ENCODE assay signal across 1 cellular context in the genomic region with DNA sequence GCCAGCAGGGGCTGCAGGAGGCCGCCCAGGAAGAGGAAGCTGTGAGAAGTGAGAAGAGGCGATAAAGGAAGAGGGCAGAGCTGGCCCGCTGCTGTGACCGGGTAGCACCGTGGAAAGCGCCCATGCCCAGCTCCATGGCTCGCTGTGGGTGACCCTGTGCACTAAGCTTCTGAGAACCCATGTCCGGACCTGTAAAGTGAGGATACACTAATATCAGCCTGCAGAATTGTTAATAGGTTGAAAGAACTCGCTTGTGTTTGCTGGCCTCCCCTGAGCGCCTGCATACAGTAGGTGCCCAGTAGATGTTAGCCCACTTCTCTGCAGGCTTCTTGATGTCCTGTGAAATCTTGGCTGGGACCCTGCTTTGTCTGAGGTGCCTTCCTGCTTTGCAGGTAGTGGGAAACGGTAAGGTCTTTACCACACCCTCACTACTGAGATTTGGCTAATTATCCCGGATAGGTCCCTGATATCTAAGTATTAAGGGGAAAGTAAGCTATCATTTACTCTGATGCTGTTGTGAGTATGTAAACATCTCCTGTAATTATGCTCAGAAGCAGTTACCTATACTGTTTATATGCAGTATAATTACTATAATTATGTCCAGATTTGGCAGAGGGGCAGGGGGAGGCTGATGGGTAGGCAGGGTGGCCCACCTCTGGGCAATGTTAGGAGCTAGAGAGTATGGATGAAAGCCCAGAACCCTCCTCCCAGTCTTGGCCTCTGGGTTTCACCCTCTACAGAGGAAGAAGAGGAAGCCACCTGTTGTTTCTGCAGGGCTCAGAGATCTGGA.
TF ChIP-seq lines count a peak whose summit lies in the region.

No MANE protein-coding gene starts in this region.

TF ChIP-seq in GM12878, 131 proteins besides CTCF, POLR2A, EP300 and RAD21:
- TF ChIP-seq ZBTB33 (IDR thresholded peaks at IDR 0.05) = no peak
- TF ChIP-seq CEBPB (IDR thresholded peaks at IDR 0.05; ENCODE audit: borderline replicate concordance in 1 of 2, low read depth in 2 of 2, low read length in 2 of 2) = no peak
- TF ChIP-seq, protein P1, sequence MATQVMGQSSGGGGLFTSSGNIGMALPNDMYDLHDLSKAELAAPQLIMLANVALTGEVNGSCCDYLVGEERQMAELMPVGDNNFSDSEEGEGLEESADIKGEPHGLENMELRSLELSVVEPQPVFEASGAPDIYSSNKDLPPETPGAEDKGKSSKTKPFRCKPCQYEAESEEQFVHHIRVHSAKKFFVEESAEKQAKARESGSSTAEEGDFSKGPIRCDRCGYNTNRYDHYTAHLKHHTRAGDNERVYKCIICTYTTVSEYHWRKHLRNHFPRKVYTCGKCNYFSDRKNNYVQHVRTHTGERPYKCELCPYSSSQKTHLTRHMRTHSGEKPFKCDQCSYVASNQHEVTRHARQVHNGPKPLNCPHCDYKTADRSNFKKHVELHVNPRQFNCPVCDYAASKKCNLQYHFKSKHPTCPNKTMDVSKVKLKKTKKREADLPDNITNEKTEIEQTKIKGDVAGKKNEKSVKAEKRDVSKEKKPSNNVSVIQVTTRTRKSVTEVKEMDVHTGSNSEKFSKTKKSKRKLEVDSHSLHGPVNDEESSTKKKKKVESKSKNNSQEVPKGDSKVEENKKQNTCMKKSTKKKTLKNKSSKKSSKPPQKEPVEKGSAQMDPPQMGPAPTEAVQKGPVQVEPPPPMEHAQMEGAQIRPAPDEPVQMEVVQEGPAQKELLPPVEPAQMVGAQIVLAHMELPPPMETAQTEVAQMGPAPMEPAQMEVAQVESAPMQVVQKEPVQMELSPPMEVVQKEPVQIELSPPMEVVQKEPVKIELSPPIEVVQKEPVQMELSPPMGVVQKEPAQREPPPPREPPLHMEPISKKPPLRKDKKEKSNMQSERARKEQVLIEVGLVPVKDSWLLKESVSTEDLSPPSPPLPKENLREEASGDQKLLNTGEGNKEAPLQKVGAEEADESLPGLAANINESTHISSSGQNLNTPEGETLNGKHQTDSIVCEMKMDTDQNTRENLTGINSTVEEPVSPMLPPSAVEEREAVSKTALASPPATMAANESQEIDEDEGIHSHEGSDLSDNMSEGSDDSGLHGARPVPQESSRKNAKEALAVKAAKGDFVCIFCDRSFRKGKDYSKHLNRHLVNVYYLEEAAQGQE (IDR thresholded peaks at IDR 0.05; ENCODE audit: low read depth, low read length) = peak; percentile 58; the same call in 1 of the 2 replicates
- TF ChIP-seq CUX1 (IDR thresholded peaks at IDR 0.05; ENCODE audit: insufficient replicate concordance, low read depth, low read length) = no peak
- TF ChIP-seq SMARCA5 (IDR thresholded peaks at IDR 0.05) = peak; percentile 17; the same call in 1 of the 2 replicates
- TF ChIP-seq EGR1 (IDR thresholded peaks at IDR 0.05; ENCODE audit: borderline replicate concordance in 1 of 2, low read depth in 2 of 2, low read length in 2 of 2) = no peak
- peak; percentile 24; the same call in 1 of the 2 replicates for TF ChIP-seq SPI1 (IDR thresholded peaks at IDR 0.05; ENCODE audit: borderline replicate concordance, insufficient read depth, low read depth, low read length)
TF ChIP-seq in GM12878: peak in this region for 3.
